23 cellular contexts compared by ENCODE assay signal in genomic region chr13:113349491-113349890, GRCh38. TPM values are rescaled to one million over a fixed set of nuclear protein-coding genes. Genes with fewer than 3 reads are reported as not detected.
"Had no signal": no experiment of that assay in that cellular context is flagged by ENCODE, and none has a peak within 500 bp of the region (broad histone marks: within the 10 kb centered on the region; RNA-seq: fewer than 3 reads in every experiment).

No MANE protein-coding gene starts in this region.

- H3K9me3 ChIP-seq: gastrocnemius medialis, prostate gland, right atrium auricular region, thoracic aorta, tibial nerve, upper lobe of right lung, uterus had no signal

- H3K27me3 ChIP-seq: gastrocnemius medialis, neutrophil, right atrium auricular region, tibial nerve, upper lobe of right lung, uterus had no signal

- H3K79me2 ChIP-seq: parathyroid adenoma had no signal

- H3K27ac ChIP-seq: dorsolateral prefrontal cortex, epithelial cell of prostate, gastrocnemius medialis, neutrophil, parathyroid adenoma, prostate gland, right atrium auricular region, thoracic aorta, tibial nerve, upper lobe of right lung, uterus had no signal

- H3K4me1 ChIP-seq: parathyroid adenoma, prostate gland, right atrium auricular region, tibial nerve, uterus had no signal

- H3K9ac ChIP-seq: parathyroid adenoma had no signal

- H2AFZ ChIP-seq: parathyroid adenoma had no signal

- DNase-seq: cerebellar nuclear complex; dorsolateral prefrontal cortex; effector CD4-positive, alpha-beta T cell; foreskin fibroblast; gastrocnemius medialis; head of caudate nucleus; left ventricle myocardium superior; natural killer cell; stimulated activated CD4-positive, alpha-beta T cell treated with anti-CD3 and anti-CD28 coated beads, Interleukin-2, amount 100 ng/mL, for 24 hours; stimulated activated CD4-positive, alpha-beta T cell treated with anti-CD3 and anti-CD28 coated beads, Interleukin-4, amount 100 ng/mL, for 4 hours; upper lobe of right lung; uterus had no signal

- H3K4me2 ChIP-seq: smooth muscle cell had no signal

- H3K36me3 ChIP-seq: neutrophil, prostate gland, right atrium auricular region, upper lobe of right lung, uterus had no signal

- H3K4me3 ChIP-seq: dorsolateral prefrontal cortex, gastrocnemius medialis, lung, prostate gland, right atrium auricular region, smooth muscle cell, thoracic aorta, tibial nerve, upper lobe of right lung, uterus had no signal

- FAIRE-seq: colon had no signal

RNA-seq across cellular contexts. Expression of gene GRTP1, which starts 14.4 kb away (rescaled TPM):
- total RNA-seq: glomerular endothelial cell, natural killer cell had no signal
